ENCODE assay signal across 9 cellular contexts in genomic region chr2:136136921-136137320, GRCh38. TPM values are rescaled to one million over a fixed set of nuclear protein-coding genes. Genes with fewer than 3 reads are reported as not detected.
DNase-seq lines count a peak whose midpoint lies in the region; ATAC-seq and TF ChIP-seq lines count a peak whose summit lies in the region.
"Had no signal": no experiment of that assay in that cellular context is flagged by ENCODE, and none has a peak within 500 bp of the region (broad histone marks: within the 10 kb centered on the region; RNA-seq: fewer than 3 reads in every experiment).

No MANE protein-coding gene starts in this region.

- no peak for ATAC-seq in activated CD8-positive, alpha-beta T cell treated with anti-CD3 and anti-CD28 coated beads for 36 hours
- ATAC-seq in naive B cell (ENCODE audit: low read depth in 2 of 2) (no peak), GM21360 (IDR thresholded peaks at IDR 0.05; ENCODE audit: unreplicated experiment) (no peak), HG02798 (IDR thresholded peaks at IDR 0.05; ENCODE audit: poor library complexity, unreplicated experiment) (no peak), GM18498 (IDR thresholded peaks at IDR 0.05; ENCODE audit: unreplicated experiment) (no peak), HG03378 (IDR thresholded peaks at IDR 0.05; ENCODE audit: unreplicated experiment) (no peak)

- DNase-seq in DMS153 treated with DMSO at 0.1 percent for 48 hours (lab: John Stamatoyannopoulos, UW; ENCODE audit: unreplicated experiment) (peak; percentile 44), NCI-H1092 (lab: John Stamatoyannopoulos, UW) (peak; percentile 71), naive B cell (no peak)
- DNase-seq in activated CD8-positive, alpha-beta T cell treated with anti-CD3 and anti-CD28 coated beads for 36 hours, result no peak
- DNase-seq: foreskin melanocyte had no signal

- intact Hi-C loops in activated CD8-positive, alpha-beta T cell treated with anti-CD3 and anti-CD28 coated beads for 36 hours (cut with micrococcal nuclease), result loop anchor here (2.0 to 5.0 kb wide), 2 partner anchors 190 to 226 kb away; no protein-coding TSS in a partner anchor

- peak overlapping the region; percentile 78 for H3K27ac Mint-ChIP-seq in activated CD8-positive, alpha-beta T cell treated with anti-CD3 and anti-CD28 coated beads for 36 hours
- H3K27ac Mint-ChIP-seq in naive B cell, result peak overlapping the region; percentile 99 to 100 (median 100)

- peaks cover 94% of the 10 kb centered on the region for H3K4me1 Mint-ChIP-seq in activated CD8-positive, alpha-beta T cell treated with anti-CD3 and anti-CD28 coated beads for 36 hours (ENCODE audit: low read depth)
- peaks cover 84 to 97% (median 88%) of the 10 kb centered on the region in 3 donors for H3K4me1 Mint-ChIP-seq in naive B cell

- no peaks in the 10 kb centered on the region for H3K9me3 Mint-ChIP-seq in activated CD8-positive, alpha-beta T cell treated with anti-CD3 and anti-CD28 coated beads for 36 hours
- no peaks in the 10 kb centered on the region for H3K9me3 Mint-ChIP-seq in naive B cell

- TF ChIP-seq CTCF in activated CD8-positive, alpha-beta T cell treated with anti-CD3 and anti-CD28 coated beads for 36 hours (IDR thresholded peaks at IDR 0.05), result no peak

- H3K4me3 Mint-ChIP-seq in activated CD8-positive, alpha-beta T cell treated with anti-CD3 and anti-CD28 coated beads for 36 hours, result peak overlapping the region; percentile 30
- H3K4me3 Mint-ChIP-seq in naive B cell, result peak overlapping the region; percentile 68 to 89 (median 75)

- H3K36me3 Mint-ChIP-seq in activated CD8-positive, alpha-beta T cell treated with anti-CD3 and anti-CD28 coated beads for 36 hours (ENCODE audit: low read depth), result no peaks in the 10 kb centered on the region
- no peaks in the 10 kb centered on the region for H3K36me3 Mint-ChIP-seq in naive B cell

- peaks cover 11% of the 10 kb centered on the region for H3K27me3 Mint-ChIP-seq in activated CD8-positive, alpha-beta T cell treated with anti-CD3 and anti-CD28 coated beads for 36 hours
- no peaks in the 10 kb centered on the region for H3K27me3 Mint-ChIP-seq in naive B cell

- CTCF ChIA-PET in activated CD8-positive, alpha-beta T cell treated with anti-CD3 and anti-CD28 coated beads for 36 hours (lab: Charles Lee), result interaction anchor here (0.9 to 2.1 kb wide), 10 partner anchors 11 to 245 kb away, joined by 3 to 11 read pairs (median 4); no protein-coding TSS in a partner anchor

- POLR2A ChIA-PET in activated CD8-positive, alpha-beta T cell treated with anti-CD3 and anti-CD28 coated beads for 36 hours (lab: Charles Lee), result interaction anchor here (0.5 to 1.9 kb wide), 5 partner anchors 9 to 118 kb away, joined by 3 to 9 read pairs (median 3); no protein-coding TSS in a partner anchor

RNA-seq across cellular contexts. Expression of gene CXCR4, which starts 19.0 kb away (rescaled TPM):
- total RNA-seq in activated CD8-positive, alpha-beta T cell treated with anti-CD3 and anti-CD28 coated beads for 36 hours, result 100 to 1,000 TPM in 1 of 2 experiments, 10 to 100 TPM in 1; 97.0 to 103 TPM
- polyA plus RNA-seq in naive B cell (ENCODE audit: low read depth in 6 of 6), result 1,000 to 10,000 TPM; 1,969 to 4,468 (median 2,782) TPM

Comparison
In these comparisons a context has a peak if more than half of its experiments do, and no peak if none do; other contexts are left out.
1. DNase-seq: peak in DMS153 treated with DMSO at 0.1 percent for 48 hours (single experiment) and NCI-H1092 (single experiment); none in activated CD8-positive, alpha-beta T cell treated with anti-CD3 and anti-CD28 coated beads for 36 hours (single experiment) and naive B cell (single experiment).